In the genomic region with DNA sequence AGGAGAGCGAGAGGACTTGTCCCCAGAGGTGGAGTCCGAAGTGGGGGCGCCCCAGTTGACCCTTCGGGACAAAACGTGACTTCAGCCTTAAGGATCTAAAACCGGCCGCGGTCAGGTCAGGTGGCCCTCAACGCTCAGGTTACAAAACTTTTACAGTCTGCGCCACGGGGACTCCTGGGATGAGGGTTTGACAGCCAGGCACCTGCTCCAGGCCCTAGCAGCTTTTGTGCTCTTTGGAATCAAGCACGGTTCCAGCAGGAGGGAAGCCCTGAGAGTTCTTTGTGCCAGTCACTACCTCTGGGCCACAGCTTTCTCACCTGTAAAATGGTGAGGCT, we compare ENCODE assay signal across 8 cellular contexts. TPM values are rescaled to one million over a fixed set of nuclear protein-coding genes. Genes with fewer than 3 reads are reported as not detected.
DNase-seq lines count a peak whose midpoint lies in the region; TF ChIP-seq lines count a peak whose summit lies in the region.

No MANE protein-coding gene starts in this region.

- no peaks in the 10 kb centered on the region for H4K20me1 ChIP-seq in OCI-LY7 (ENCODE audit: insufficient read depth, low read length)

- BruUV-seq in OCI-LY7 (replicated peaks; lab: Mats Ljungman, UMichigan) = no TSS peak

- H3K9me3 ChIP-seq in OCI-LY7 (ENCODE audit: low read length) (no peaks in the 10 kb centered on the region), prostate gland (no peaks in the 10 kb centered on the region)

- intact Hi-C loops in OCI-LY7 (cut with micrococcal nuclease; ENCODE audit: unreplicated experiment) = loop anchor here (5.0 to 10.0 kb wide), 2 partner anchors 122 to 235 kb away; no protein-coding TSS in a partner anchor
- intact Hi-C loops in prostate gland (cut with DNase I) = loop anchor here (2.0 kb wide), 1 partner anchor 19 kb away; a partner anchor contains a TSS

- H3K4me3 ChIP-seq in GM08714 (ENCODE audit: low read length) (peak overlapping the region; percentile 55; the same call in 1 of the 2 replicates), OCI-LY7 (ENCODE audit: low read depth, low read length, poor library complexity, severe bottlenecking) (peak overlapping the region; percentile 71), foreskin fibroblast (ENCODE audit: low read depth in 1 of 2, low read length in 2 of 2) (peak overlapping the region; percentile 53 to 56), prostate gland (peak overlapping the region; percentile 36 to 54)

- H3K4me1 ChIP-seq in OCI-LY7 (ENCODE audit: insufficient read depth, low read length, poor library complexity, severe bottlenecking) (peaks cover 26% of the 10 kb centered on the region), prostate gland (replicated peaks) (no peaks in the 10 kb centered on the region)

- H3K27me3 ChIP-seq in prostate gland (replicated peaks; ENCODE audit: insufficient read depth) = no peaks in the 10 kb centered on the region

- TF ChIP-seq POLR2A in prostate gland (IDR thresholded peaks at IDR 0.05) = no peak

- CTCF ChIA-PET in OCI-LY7 (lab: Charles Lee; ENCODE audit: unreplicated experiment) = no interaction called here

- H3K4me2 ChIP-seq in OCI-LY7 (ENCODE audit: low read length) = peak overlapping the region; percentile 90

- H3K27ac ChIP-seq in OCI-LY7 (ENCODE audit: low read depth, low read length, poor library complexity, severe bottlenecking) = no peak overlapping the region
- peak overlapping the region; percentile 86 to 91 for H3K27ac ChIP-seq in prostate gland

- DNase-seq in OCI-LY7 (ENCODE audit: low spot score) = no peak
- DNase-seq in foreskin fibroblast = no peak
- no peak for DNase-seq in prostate gland (ENCODE audit: low spot score)
- no peak for DNase-seq in UCSD-AML1 (lab: John Stamatoyannopoulos, UW; ENCODE audit: unreplicated experiment)
- no peak for DNase-seq in activated CD4-positive, alpha-beta T cell treated with anti-CD3 and anti-CD28 coated beads for 1 hour
- DNase-seq in NCI-H82 treated with DMSO at 0.1 percent for 48 hours (lab: John Stamatoyannopoulos, UW; ENCODE audit: unreplicated experiment) = no peak
- DNase-seq in hippocampal formation (lab: John Stamatoyannopoulos, UW) = no peak

- POLR2A ChIA-PET in OCI-LY7 (lab: Charles Lee) = interaction anchor here (0.6 to 0.8 kb wide), 2 partner anchors 18 to 38 kb away, joined by 5 read pairs; a partner anchor contains a TSS

- no peak for TF ChIP-seq CTCF in OCI-LY7 (conservative IDR thresholded peaks at IDR 0.05; ENCODE audit: low read length)
- TF ChIP-seq CTCF in foreskin fibroblast (IDR thresholded peaks at IDR 0.05; ENCODE audit: low read depth, low read length) = no peak
- TF ChIP-seq CTCF in prostate gland (IDR thresholded peaks at IDR 0.05) = no peak

- H3K36me3 ChIP-seq in OCI-LY7 (ENCODE audit: insufficient read depth, low read length) (no peaks in the 10 kb centered on the region; the same call in 1 of the 2 replicates), prostate gland (no peaks in the 10 kb centered on the region)

- no peaks in the 10 kb centered on the region for H3K9me2 ChIP-seq in OCI-LY7 (ENCODE audit: insufficient read depth, low read length)

- H2AFZ ChIP-seq in OCI-LY7 (ENCODE audit: low read length) = peak overlapping the region; percentile 87

- 22% methylated on average over 12 of the region's 12 CpGs for WGBS in prostate gland

- peaks cover 8% of the 10 kb centered on the region; the same call in 1 of the 2 replicates for H3K79me2 ChIP-seq in OCI-LY7 (ENCODE audit: insufficient read depth, low read depth, low read length)

RNA-seq across cellular contexts. Expression of a gene that starts 0.3 kb away (rescaled TPM):
- 3.2 and 3.4 TPM in 2 replicates for total RNA-seq in OCI-LY7 (2014; rRNA removed; shearing (Covaris generic))
- total RNA-seq in OCI-LY7 (2022) = 1.2 and 3.7 TPM in 2 replicates
- total RNA-seq in prostate gland = 10 to 100 TPM in 1 of 2 donors, 1 to 10 TPM in 1; 1.8 to 19.4 TPM

RNA-seq across cellular contexts. Expression of a gene that starts 6.0 kb away (rescaled TPM):
- total RNA-seq in OCI-LY7 (2014; rRNA removed; shearing (Covaris generic)) = 97.5 and 121 TPM in 2 replicates
- total RNA-seq in OCI-LY7 (2022) = 65.0 and 80.9 TPM in 2 replicates
- 10 to 100 TPM; 11.2 to 14.3 TPM for total RNA-seq in prostate gland

RNA-seq across cellular contexts. Expression of a gene that starts 18.5 kb away (rescaled TPM):
- 5.1 and 6.6 TPM in 2 replicates for total RNA-seq in OCI-LY7 (2014; rRNA removed; shearing (Covaris generic))
- total RNA-seq in OCI-LY7 (2022) (6.1 and 6.7 TPM in 2 replicates), prostate gland (10 to 100 TPM; 23.3 to 29.6 TPM)

RNA-seq across cellular contexts. Expression of a gene that starts 57.1 kb away (rescaled TPM):
- total RNA-seq in OCI-LY7 (2014; rRNA removed; shearing (Covaris generic)) = 58.3 and 65.8 TPM in 2 replicates
- total RNA-seq in OCI-LY7 (2022) = 82.6 and 86.4 TPM in 2 replicates
- 10 to 100 TPM; 59.5 to 89.8 TPM for total RNA-seq in prostate gland

Comparison
In these comparisons a context has a peak if more than half of its experiments do, and no peak if none do; other contexts are left out.
1. RNA of a gene that starts 6.0 kb away (total RNA-seq): 65.0 to 121 TPM in OCI-LY7; 11.2 to 14.3 TPM in prostate gland; every median in the first group is over 4 times any median in the second.
2. Peak in every context shown above with its lines, with median percentiles within 50 percentile points of each other: H3K4me3 ChIP-seq.